9 cellular contexts compared by ENCODE assay signal in the genomic region with DNA sequence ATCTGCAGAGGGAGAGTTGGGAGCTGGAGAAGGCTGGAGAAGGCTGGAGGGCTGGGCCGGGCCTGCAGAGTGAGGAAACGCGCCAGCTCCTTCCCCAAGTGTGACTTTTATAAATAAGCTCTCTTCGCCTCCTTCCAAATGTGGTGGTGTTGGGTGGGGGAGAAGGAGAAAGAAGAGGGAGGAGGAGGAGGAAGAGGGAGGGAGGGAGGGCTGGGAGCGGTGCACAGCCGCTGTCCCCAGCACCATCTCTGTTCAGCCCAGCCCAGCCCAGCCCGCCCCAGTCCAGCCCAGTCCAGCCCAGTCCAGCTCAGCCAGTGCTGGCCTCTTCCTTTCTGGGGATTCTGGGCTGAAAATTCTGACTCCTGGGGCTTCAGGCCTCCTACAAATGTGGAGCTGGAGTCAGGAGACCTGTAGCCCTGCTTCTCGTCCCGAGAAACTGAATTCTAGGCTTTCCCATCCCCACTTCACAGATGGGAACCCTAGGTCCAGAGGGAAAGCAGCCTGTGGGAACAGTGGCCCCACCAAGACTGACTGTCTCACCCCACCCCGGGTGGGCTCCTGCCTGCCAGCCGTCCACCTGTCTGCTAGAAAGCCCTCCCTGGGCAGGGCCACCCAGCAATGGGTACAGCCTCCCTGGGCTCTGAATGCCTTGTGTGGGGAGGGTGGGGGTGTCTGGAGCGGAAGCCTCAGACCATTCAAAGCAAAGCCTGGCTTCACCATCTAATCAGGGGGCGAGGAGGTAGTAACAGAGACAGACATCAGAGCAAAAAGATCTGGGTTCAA. TPM values are rescaled to one million over a fixed set of nuclear protein-coding genes. Genes with fewer than 3 reads are reported as not detected.
DNase-seq lines count a peak whose midpoint lies in the region; ATAC-seq, FAIRE-seq and TF ChIP-seq lines count a peak whose summit lies in the region.
"Had no signal": no experiment of that assay in that cellular context is flagged by ENCODE, and none has a peak within 500 bp of the region (broad histone marks: within the 10 kb centered on the region; RNA-seq: fewer than 3 reads in every experiment).

No MANE protein-coding gene starts in this region.

- no peak overlapping the region for H2AFZ ChIP-seq in GM12878 (ENCODE audit: control insufficient read depth, low read depth, low read length)

- H3K36me3 Mint-ChIP-seq in naive thymus-derived CD8-positive, alpha-beta T cell: peaks cover 0 to 2% (median 0%) of the 10 kb centered on the region in 3 donors

- H3K9me3 ChIP-seq in GM12878 (replicated peaks; ENCODE audit: control insufficient read depth, insufficient read depth, low read length): no peaks in the 10 kb centered on the region

- H3K4me3 ChIP-seq in AG10803 (ENCODE audit: low read length): peak overlapping the region; percentile 74
- peak overlapping the region; percentile 61 for H3K4me3 ChIP-seq in HFF-Myc (replicated peaks; ENCODE audit: low read depth, low read length)
- no peak overlapping the region for H3K4me3 ChIP-seq in GM12878

- ATAC-seq in GM12878: peak; percentile 6; the same call in 2 of the 3 replicates
- no peak for ATAC-seq in naive thymus-derived CD8-positive, alpha-beta T cell

- H3K27me3 ChIP-seq in GM12878 (replicated peaks in 1 of 2; ENCODE audit: control insufficient read depth in 2 of 2, insufficient read depth in 2 of 2, low read length in 1 of 2): no peaks in the 10 kb centered on the region

- peaks cover 12% of the 10 kb centered on the region for H3K4me1 ChIP-seq in GM12878 (ENCODE audit: control insufficient read depth, insufficient read depth, low read length)

- H3K27me3 Mint-ChIP-seq in naive thymus-derived CD8-positive, alpha-beta T cell: peaks cover 0 to 7% (median 0%) of the 10 kb centered on the region in 5 donors

- RAD21 ChIA-PET in GM12878 (lab: Charles Lee; ENCODE audit: unreplicated experiment): interaction anchor here (1.4 to 1.7 kb wide), 2 partner anchors 22 to 110 kb away, joined by 4 read pairs; a partner anchor contains a TSS

- CTCF ChIA-PET in GM12878 (lab: Yijun Ruan, JAX): interaction anchor here (0.9 kb wide), 1 partner anchor 17 kb away, joined by 3 read pairs; no protein-coding TSS in a partner anchor

- TF ChIP-seq RAD21 in GM12878 (IDR thresholded peaks at IDR 0.05; ENCODE audit: insufficient read depth, low read depth, low read length): no peak

- peaks cover 23 to 31% (median 28%) of the 10 kb centered on the region in 4 donors for H3K4me1 Mint-ChIP-seq in naive thymus-derived CD8-positive, alpha-beta T cell

- H4K20me1 ChIP-seq in GM12878 (ENCODE audit: control insufficient read depth, insufficient read depth): 0 out of 2 replicates have a peak, but pooled peaks cover 4% of the 10 kb centered on the region

- TF ChIP-seq CTCF in AG10803 (conservative IDR thresholded peaks at IDR 0.05; ENCODE audit: low read length): no peak
- no peak for TF ChIP-seq CTCF in HFF-Myc (IDR thresholded peaks at IDR 0.05; ENCODE audit: low read depth, low read length, missing control alignments)
- no peak for TF ChIP-seq CTCF in GM12878 (IDR thresholded peaks at IDR 0.05 in 2 of 3, conservative IDR thresholded peaks at IDR 0.05 in 1 of 3; ENCODE audit: control insufficient read depth in 2 of 3, extremely low read depth in 1 of 3, insufficient read depth in 1 of 3, low read depth in 3 of 3, low read length in 3 of 3)

- intact Hi-C loops in GM12878 (cut with micrococcal nuclease; ENCODE audit: unreplicated experiment): no loop called here

- no peaks in the 10 kb centered on the region for H3K9me3 Mint-ChIP-seq in naive thymus-derived CD8-positive, alpha-beta T cell

- no peak for TF ChIP-seq POLR2A in GM12878 (IDR thresholded peaks at IDR 0.05; ENCODE audit: low read depth, low read length)

- no peak for TF ChIP-seq EP300 in GM12878 (IDR thresholded peaks at IDR 0.05; ENCODE audit: borderline replicate concordance in 1 of 2, control insufficient read depth in 1 of 2, low read depth in 2 of 2, low read length in 2 of 2)

- no peak overlapping the region; the same call in 1 of the 2 replicates for H3K9ac ChIP-seq in GM12878 (ENCODE audit: control insufficient read depth, insufficient read depth, low read length)

- no TSS peak for BruUV-seq in GM12878 (replicated peaks; lab: Mats Ljungman, UMichigan)

- no peaks in the 10 kb centered on the region for H3K79me2 ChIP-seq in GM12878 (ENCODE audit: control insufficient read depth, insufficient read depth, low read length)

- in situ Hi-C loops in GM12878 (cut with MboI): no loop called here

- SMC1A ChIA-PET in GM12878 (lab: Charles Lee; ENCODE audit: uncharacterized antibody, unreplicated experiment): no interaction called here

- POLR2A ChIA-PET in GM12878 (lab: Charles Lee): no interaction called here
- POLR2A ChIA-PET in naive thymus-derived CD8-positive, alpha-beta T cell (lab: Charles Lee): interaction anchor here (0.6 to 0.9 kb wide), 4 partner anchors 11 to 178 kb away, joined by 3 to 8 read pairs (median 4); a partner anchor contains a TSS

- H3K4me2 ChIP-seq in GM12878 (ENCODE audit: control insufficient read depth, insufficient read depth): peak overlapping the region; percentile 23; the same call in 1 of the 2 replicates

- peak overlapping the region; percentile 77 to 96 (median 88) for H3K4me3 Mint-ChIP-seq in naive thymus-derived CD8-positive, alpha-beta T cell

- no peak overlapping the region for H3K27ac ChIP-seq in GM12878 (ENCODE audit: control insufficient read depth, insufficient read depth)

- DNase-seq in AG10803 (ENCODE audit: low read depth) (peak; percentile 42), HFF-Myc (ENCODE audit: extremely low read depth, low read depth) (no peak), GM12878 (ENCODE audit: low read depth, low spot score) (no peak), globus pallidus (ENCODE audit: low spot score) (no peak), NCI-H2171 (lab: John Stamatoyannopoulos, UW) (no peak), islet precursor cell (no peak), NCI-H226 (no peak)
- no peak for DNase-seq in naive thymus-derived CD8-positive, alpha-beta T cell
- DNase-seq: NCI-H526 treated with DMSO at 0.1 percent for 48 hours had no signal

- FAIRE-seq in GM12878 (lab: Jason Lieb, UNC): no peak

- peak overlapping the region in 9 of 10 donors; percentile 73 to 92 (median 87) for H3K27ac Mint-ChIP-seq in naive thymus-derived CD8-positive, alpha-beta T cell

- WGBS in GM12878 (ENCODE audit: insufficient coverage, insufficient replicate concordance, low lambda C conversion rate, missing lambda C conversion rate): 92% methylated on average over 9 of the region's 13 CpGs

- H3K36me3 ChIP-seq in GM12878 (ENCODE audit: control insufficient read depth in 2 of 2, insufficient read depth in 2 of 2, low read length in 1 of 2): no peaks in the 10 kb centered on the region

RNA-seq across cellular contexts. Expression of a gene that starts 2.3 kb away (rescaled TPM):
- total RNA-seq in GM12878 (2013; cell fraction: nucleolus; rRNA removed): 13.9 and 20.9 TPM in 2 replicates
- total RNA-seq in GM12878 (2014; rRNA removed): 1.9 and 2.6 TPM in 2 replicates
- total RNA-seq in GM12878 (2014; rRNA removed; fragmentation: Illumina TruSeq; extraction: Trizol): 1.6 and 2.6 TPM in 2 replicates
- 3.1 and 3.9 TPM in 2 replicates for total RNA-seq in GM12878 (2021)
- 1.9 TPM for polyA plus RNA-seq in GM12878 (2011; ENCODE audit: low read depth)
- polyA plus RNA-seq in GM12878 (2011; rRNA removed): 1.4 and 2.4 TPM in 2 replicates
- polyA plus RNA-seq in GM12878 (2011; cell fraction: cytosol; rRNA removed): 3.3 and 3.8 TPM in 2 replicates
- 30.5 and 34.2 TPM in 2 replicates for polyA plus RNA-seq in GM12878 (2011; cell fraction: nucleus; rRNA removed)
- polyA plus RNA-seq in GM12878 (2012): 3.8 and 4.4 TPM in 2 replicates
- polyA plus RNA-seq in GM12878 (2014; fragmentation: Illumina TruSeq; extraction: Trizol): 1.9 and 3.1 TPM in 2 replicates
- under 1 TPM; 0.15 to 0.21 TPM for polyA plus RNA-seq in GM12878 (2014; fragmentation: Nextera tagmentation; extraction: Ambion mirVana)
- 5.2 and 5.3 TPM in 2 replicates for polyA plus RNA-seq in GM12878 (2014; rRNA removed)
- 1 to 10 TPM; 1.7 to 1.8 TPM for polyA plus RNA-seq in GM12878 (2016; fragmentation: Nextera tagmentation; extraction: Ambion mirVana)
- 1.9 and 2.7 TPM in 2 replicates for polyA minus RNA-seq in GM12878 (2011; rRNA and poly(A)+ RNA removed)
- 0.62 and 1.7 TPM in 2 replicates for polyA minus RNA-seq in GM12878 (2011; cell fraction: cytosol; rRNA and poly(A)+ RNA removed)
- polyA minus RNA-seq in GM12878 (2011; cell fraction: nucleus; rRNA and poly(A)+ RNA removed): 5.4 and 6.5 TPM in 2 replicates
- 1 to 10 TPM; 5.7 to 7.8 TPM for total RNA-seq in naive thymus-derived CD8-positive, alpha-beta T cell
- 1 to 10 TPM in 2 of 3 donors, under 1 TPM in 1; 0.69 to 2.2 (median 2.1) TPM for polyA plus RNA-seq in naive thymus-derived CD8-positive, alpha-beta T cell

RNA-seq across cellular contexts. Expression of a gene that starts 21.4 kb away (rescaled TPM):
- 5.0 and 6.2 TPM in 2 replicates for total RNA-seq in GM12878 (2013; cell fraction: nucleolus; rRNA removed)
- total RNA-seq in GM12878 (2014; rRNA removed): 16.9 and 22.1 TPM in 2 replicates
- total RNA-seq in GM12878 (2014; rRNA removed; fragmentation: Illumina TruSeq; extraction: Trizol): 6.3 and 8.6 TPM in 2 replicates
- 11.6 and 14.6 TPM in 2 replicates for total RNA-seq in GM12878 (2021)
- 2.3 TPM for polyA plus RNA-seq in GM12878 (2011; ENCODE audit: low read depth)
- 2.8 and 6.0 TPM in 2 replicates for polyA plus RNA-seq in GM12878 (2011; rRNA removed)
- 8.6 and 10.1 TPM in 2 replicates for polyA plus RNA-seq in GM12878 (2011; cell fraction: cytosol; rRNA removed)
- 5.8 and 7.1 TPM in 2 replicates for polyA plus RNA-seq in GM12878 (2011; cell fraction: nucleus; rRNA removed)
- polyA plus RNA-seq in GM12878 (2012): 4.9 and 6.6 TPM in 2 replicates
- polyA plus RNA-seq in GM12878 (2014; fragmentation: Illumina TruSeq; extraction: Trizol): 5.6 and 8.3 TPM in 2 replicates
- 1 to 10 TPM; 2.8 to 5.6 TPM for polyA plus RNA-seq in GM12878 (2014; fragmentation: Nextera tagmentation; extraction: Ambion mirVana)
- polyA plus RNA-seq in GM12878 (2014; rRNA removed): 17.7 and 23.4 TPM in 2 replicates
- polyA plus RNA-seq in GM12878 (2016; fragmentation: Nextera tagmentation; extraction: Ambion mirVana): 10 to 100 TPM; 22.7 to 24.8 TPM
- polyA minus RNA-seq in GM12878 (2011; rRNA and poly(A)+ RNA removed): 3.6 and 6.4 TPM in 2 replicates
- polyA minus RNA-seq in GM12878 (2011; cell fraction: cytosol; rRNA and poly(A)+ RNA removed): 3.6 and 3.9 TPM in 2 replicates
- 10.5 and 16.5 TPM in 2 replicates for polyA minus RNA-seq in GM12878 (2011; cell fraction: nucleus; rRNA and poly(A)+ RNA removed)
- total RNA-seq in naive thymus-derived CD8-positive, alpha-beta T cell: 10 to 100 TPM; 20.7 to 24.9 TPM
- polyA plus RNA-seq in naive thymus-derived CD8-positive, alpha-beta T cell: 10 to 100 TPM in 2 of 3 donors, 1 to 10 TPM in 1; 5.4 to 12.3 (median 10.0) TPM

RNA-seq across cellular contexts. Expression of a gene that starts 33.8 kb away (rescaled TPM):
- 28.4 and 29.4 TPM in 2 replicates for total RNA-seq in GM12878 (2013; cell fraction: nucleolus; rRNA removed)
- total RNA-seq in GM12878 (2014; rRNA removed) (75.3 and 82.9 TPM in 2 replicates), GM12878 (2014; rRNA removed; fragmentation: Illumina TruSeq; extraction: Trizol) (69.8 and 71.1 TPM in 2 replicates), GM12878 (2021) (73.7 and 84.9 TPM in 2 replicates)
- polyA plus RNA-seq in GM12878 (2011; ENCODE audit: low read depth): 44.4 TPM
- polyA plus RNA-seq in GM12878 (2011; rRNA removed) (98.5 and 114 TPM in 2 replicates), GM12878 (2014; fragmentation: Illumina TruSeq; extraction: Trizol) (96.0 and 109 TPM in 2 replicates), GM12878 (2014; fragmentation: Nextera tagmentation; extraction: Ambion mirVana) (10 to 100 TPM; 36.4 to 89.9 TPM), GM12878 (2014; rRNA removed) (117 and 123 TPM in 2 replicates), GM12878 (2016; fragmentation: Nextera tagmentation; extraction: Ambion mirVana) (100 to 1,000 TPM; 137 to 138 TPM)
- polyA plus RNA-seq in GM12878 (2011; cell fraction: cytosol; rRNA removed): 138 and 180 TPM in 2 replicates
- 67.4 and 98.6 TPM in 2 replicates for polyA plus RNA-seq in GM12878 (2011; cell fraction: nucleus; rRNA removed)
- polyA plus RNA-seq in GM12878 (2012): 55.5 and 68.2 TPM in 2 replicates
- 46.3 and 61.5 TPM in 2 replicates for polyA minus RNA-seq in GM12878 (2011; rRNA and poly(A)+ RNA removed)
- polyA minus RNA-seq in GM12878 (2011; cell fraction: cytosol; rRNA and poly(A)+ RNA removed): 14.4 and 26.0 TPM in 2 replicates
- 9.3 and 17.6 TPM in 2 replicates for polyA minus RNA-seq in GM12878 (2011; cell fraction: nucleus; rRNA and poly(A)+ RNA removed)
- 10 to 100 TPM; 67.2 to 69.7 TPM for total RNA-seq in naive thymus-derived CD8-positive, alpha-beta T cell
- polyA plus RNA-seq in naive thymus-derived CD8-positive, alpha-beta T cell: 100 to 1,000 TPM; 123 to 139 (median 136) TPM

RNA-seq across cellular contexts. Expression of a gene that starts 34.0 kb away (rescaled TPM):
- total RNA-seq in GM12878 (2013; cell fraction: nucleolus; rRNA removed): 7.9 and 8.3 TPM in 2 replicates
- 9.2 and 11.2 TPM in 2 replicates for total RNA-seq in GM12878 (2014; rRNA removed)
- 4.1 TPM in 2 replicates for total RNA-seq in GM12878 (2014; rRNA removed; fragmentation: Illumina TruSeq; extraction: Trizol)
- total RNA-seq in GM12878 (2021): 13.4 and 13.5 TPM in 2 replicates
- 2.6 TPM for polyA plus RNA-seq in GM12878 (2011; ENCODE audit: low read depth)
- 4.1 and 4.5 TPM in 2 replicates for polyA plus RNA-seq in GM12878 (2011; rRNA removed)
- polyA plus RNA-seq in GM12878 (2011; cell fraction: cytosol; rRNA removed): 7.1 and 9.8 TPM in 2 replicates
- polyA plus RNA-seq in GM12878 (2011; cell fraction: nucleus; rRNA removed): 6.0 and 7.7 TPM in 2 replicates
- 8.0 and 8.6 TPM in 2 replicates for polyA plus RNA-seq in GM12878 (2012)
- polyA plus RNA-seq in GM12878 (2014; fragmentation: Illumina TruSeq; extraction: Trizol): 3.2 and 5.5 TPM in 2 replicates
- polyA plus RNA-seq in GM12878 (2014; fragmentation: Nextera tagmentation; extraction: Ambion mirVana): 1 to 10 TPM; 2.1 to 3.5 TPM
- polyA plus RNA-seq in GM12878 (2014; rRNA removed): 19.0 and 19.2 TPM in 2 replicates
- 10 to 100 TPM; 10.3 to 12.4 TPM for polyA plus RNA-seq in GM12878 (2016; fragmentation: Nextera tagmentation; extraction: Ambion mirVana)
- polyA minus RNA-seq in GM12878 (2011; rRNA and poly(A)+ RNA removed): 4.4 and 7.6 TPM in 2 replicates
- 2.4 and 2.8 TPM in 2 replicates for polyA minus RNA-seq in GM12878 (2011; cell fraction: cytosol; rRNA and poly(A)+ RNA removed)
- 6.2 and 11.5 TPM in 2 replicates for polyA minus RNA-seq in GM12878 (2011; cell fraction: nucleus; rRNA and poly(A)+ RNA removed)
- 10 to 100 TPM; 22.1 to 23.7 TPM for total RNA-seq in naive thymus-derived CD8-positive, alpha-beta T cell
- polyA plus RNA-seq in naive thymus-derived CD8-positive, alpha-beta T cell: 10 to 100 TPM; 10.1 to 13.3 (median 11.9) TPM

RNA-seq across cellular contexts. Expression of a gene that starts 49.6 kb away (rescaled TPM):
- total RNA-seq in GM12878 (2013; cell fraction: nucleolus; rRNA removed): 0.33 TPM in 1 of 2 replicates, not detected in the other
- 0.11 and 0.27 TPM in 2 replicates for total RNA-seq in GM12878 (2014; rRNA removed)
- total RNA-seq in GM12878 (2014; rRNA removed; fragmentation: Illumina TruSeq; extraction: Trizol): not detected in 2 replicates
- 0.21 and 0.27 TPM in 2 replicates for total RNA-seq in GM12878 (2021)
- not detected for polyA plus RNA-seq in GM12878 (2011; ENCODE audit: low read depth)
- polyA plus RNA-seq in GM12878 (2011; rRNA removed): 0.14 and 0.45 TPM in 2 replicates
- polyA plus RNA-seq in GM12878 (2011; cell fraction: cytosol; rRNA removed): 0.55 and 0.87 TPM in 2 replicates
- polyA plus RNA-seq in GM12878 (2011; cell fraction: nucleus; rRNA removed): 0.35 and 0.67 TPM in 2 replicates
- 0.54 and 0.90 TPM in 2 replicates for polyA plus RNA-seq in GM12878 (2012)
- not detected in 2 replicates for polyA plus RNA-seq in GM12878 (2014; fragmentation: Illumina TruSeq; extraction: Trizol)
- not detected for polyA plus RNA-seq in GM12878 (2014; fragmentation: Nextera tagmentation; extraction: Ambion mirVana)
- 0.10 TPM in 1 of 2 replicates, not detected in the other for polyA plus RNA-seq in GM12878 (2014; rRNA removed)
- not detected for polyA plus RNA-seq in GM12878 (2016; fragmentation: Nextera tagmentation; extraction: Ambion mirVana)
- 0.21 TPM in 1 of 2 replicates, not detected in the other for polyA minus RNA-seq in GM12878 (2011; rRNA and poly(A)+ RNA removed)
- not detected in 2 replicates for polyA minus RNA-seq in GM12878 (2011; cell fraction: cytosol; rRNA and poly(A)+ RNA removed)
- polyA minus RNA-seq in GM12878 (2011; cell fraction: nucleus; rRNA and poly(A)+ RNA removed): not detected in 2 replicates
- total RNA-seq in naive thymus-derived CD8-positive, alpha-beta T cell: 1 to 10 TPM in 1 of 2 experiments, under 1 TPM in 1; 0.63 to 1.0 TPM
- polyA plus RNA-seq in naive thymus-derived CD8-positive, alpha-beta T cell: under 1 TPM in 2 of 3 donors, not detected in 1; 0.14 to 0.30 TPM
